In the genomic region with DNA sequence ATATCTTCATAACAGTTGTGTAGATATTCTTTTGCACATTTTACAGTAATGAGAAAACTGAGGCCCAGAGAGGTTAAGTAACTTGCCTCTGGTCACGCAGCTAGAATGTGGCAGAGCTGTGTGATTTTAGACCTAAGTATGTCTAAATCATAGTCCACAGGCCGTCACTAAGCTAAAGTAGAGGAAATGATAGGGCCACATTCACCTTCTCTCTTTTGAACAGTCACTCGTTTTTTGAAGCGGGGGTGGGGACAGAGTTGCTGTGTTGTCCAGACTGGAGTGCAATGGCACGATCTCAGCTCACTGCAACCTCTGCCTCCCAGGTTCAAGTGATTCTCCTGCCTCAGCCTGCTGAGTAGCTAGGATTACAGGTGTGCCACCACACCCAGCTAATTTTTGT, we compare ENCODE assay signal across 10 cellular contexts.
DNase-seq lines count a peak whose midpoint lies in the region; ATAC-seq, FAIRE-seq and TF ChIP-seq lines count a peak whose summit lies in the region.
"Had no signal": no experiment of that assay in that cellular context is flagged by ENCODE, and none has a peak within 500 bp of the region (broad histone marks: within the 10 kb centered on the region; RNA-seq: fewer than 3 reads in every experiment).

No MANE protein-coding gene starts in this region.

- WGBS in A549 (ENCODE audit: missing lambda C conversion rate): 73% methylated on average over 5 of the region's 5 CpGs
- WGBS in GM23248 (ENCODE audit: low coverage in 1 of 2, low lambda C conversion rate in 2 of 2, missing lambda C conversion rate in 2 of 2), 2 experiments: 96 to 98% methylated on average over 5 of the region's 5 CpGs
- WGBS in K562 (ENCODE audit: insufficient coverage, low coverage, missing lambda C conversion rate): 36% methylated on average over 5 of the region's 5 CpGs

- H3K79me2 ChIP-seq in GM23248 (ENCODE audit: insufficient read depth): no peaks in the 10 kb centered on the region
- H3K79me2 ChIP-seq in K562 (ENCODE audit: control insufficient read depth, insufficient read depth, low read length): peaks cover 83% of the 10 kb centered on the region

- intact Hi-C loops in K562 (cut with micrococcal nuclease): no loop called here
- intact Hi-C loops in naive thymus-derived CD4-positive, alpha-beta T cell (cut with micrococcal nuclease): loop anchor here (1.0 to 2.0 kb wide), 4 partner anchors 9 to 68 kb away; a partner anchor contains a TSS

- TF ChIP-seq EP300 in A549 (IDR thresholded peaks at IDR 0.05): no peak
- no peak for TF ChIP-seq EP300 in K562 (IDR thresholded peaks at IDR 0.05; ENCODE audit: low read length)

- DNase-seq in A549 (ENCODE audit: low read depth in 1 of 2, low spot score in 1 of 2): no peak
- DNase-seq in GM23248: no peak
- DNase-seq in K562 (ENCODE audit: extremely low read depth in 1 of 4, low spot score in 3 of 4): peak in 1 of 4 experiments; percentile 35
- no peak for DNase-seq in naive thymus-derived CD4-positive, alpha-beta T cell
- DNase-seq in DMS53 treated with DMSO at 0.1 percent for 48 hours (lab: John Stamatoyannopoulos, UW; ENCODE audit: unreplicated experiment): no peak
- no peak for DNase-seq in WERI-Rb-1
- DNase-seq: SJCRH30 had no signal

- TF ChIP-seq RAD21 in A549 (conservative IDR thresholded peaks at IDR 0.05 in 1 of 2, IDR thresholded peaks at IDR 0.05 in 1 of 2) (no peak), K562 (CRISPR knock-in tag; conservative IDR thresholded peaks at IDR 0.05 in 1 of 2, IDR thresholded peaks at IDR 0.05 in 1 of 2) (no peak)

- H3K4me2 ChIP-seq in A549 (peak overlapping the region; percentile 94), GM23248 (ENCODE audit: unreplicated experiment) (no peak overlapping the region), K562 (ENCODE audit: insufficient read depth, low read length) (no peak overlapping the region; the same call in 1 of the 2 replicates)

- no peaks in the 10 kb centered on the region for H3K27me3 Mint-ChIP-seq in naive thymus-derived CD4-positive, alpha-beta T cell

- peaks cover 64 to 99% (median 92%) of the 10 kb centered on the region in 7 donors for H3K4me1 Mint-ChIP-seq in naive thymus-derived CD4-positive, alpha-beta T cell

- H3K4me1 ChIP-seq in A549 (peaks cover 95% of the 10 kb centered on the region), GM23248 (ENCODE audit: insufficient read depth) (peaks cover 19% of the 10 kb centered on the region), K562 (replicated peaks in 1 of 2; ENCODE audit: control insufficient read depth in 2 of 2, insufficient read depth in 2 of 2, low read length in 2 of 2) (peaks cover 26 to 39% of the 10 kb centered on the region in 2 experiments)
- H3K4me1 ChIP-seq in naive thymus-derived CD4-positive, alpha-beta T cell (ENCODE audit: control insufficient read depth in 2 of 2, insufficient read depth in 2 of 2, low read length in 2 of 2): peaks cover 93 to 97% of the 10 kb centered on the region in 2 donors
- H3K4me1 ChIP-seq: SJCRH30 had no signal

- H2AFZ ChIP-seq in GM23248 (peak overlapping the region; percentile 72), K562 (ENCODE audit: low read depth, low read length) (no peak overlapping the region)

- H3K9me1 ChIP-seq in K562 (ENCODE audit: control insufficient read depth, insufficient read depth, low read length): no peaks in the 10 kb centered on the region

- H3K9me3 ChIP-seq in A549 (no peaks in the 10 kb centered on the region), GM23248 (ENCODE audit: low read depth) (no peaks in the 10 kb centered on the region), K562 (replicated peaks; ENCODE audit: control insufficient read depth, insufficient read depth, low read depth, low read length) (no peaks in the 10 kb centered on the region), WERI-Rb-1 (ENCODE audit: severe bottlenecking) (no peaks in the 10 kb centered on the region)
- no peaks in the 10 kb centered on the region for H3K9me3 ChIP-seq in naive thymus-derived CD4-positive, alpha-beta T cell (ENCODE audit: control insufficient read depth in 2 of 3, low read length in 3 of 3)
- H3K9me3 ChIP-seq: SJCRH30 had no signal

- TF ChIP-seq CTCF in A549 (IDR thresholded peaks at IDR 0.05) (no peak), K562 (IDR thresholded peaks at IDR 0.05 in 2 of 3, conservative IDR thresholded peaks at IDR 0.05 in 1 of 3; ENCODE audit: insufficient read depth in 2 of 3, low read depth in 1 of 3, low read length in 3 of 3) (no peak), WERI-Rb-1 (IDR thresholded peaks at IDR 0.05; ENCODE audit: low read depth, low read length) (no peak)

- H3K4me3 ChIP-seq in A549 (no peak overlapping the region), GM23248 (no peak overlapping the region; the same call in 1 of the 2 replicates), K562 (no peak overlapping the region), WERI-Rb-1 (ENCODE audit: low read depth, low read length) (no peak overlapping the region)
- peak overlapping the region; percentile 23 for H3K4me3 ChIP-seq in naive thymus-derived CD4-positive, alpha-beta T cell (ENCODE audit: low read length)
- H3K4me3 ChIP-seq: GM12878, SJCRH30 had no signal

- POLR2A ChIA-PET in A549 (lab: Yijun Ruan, JAX): interaction anchor here (1.4 to 2.1 kb wide), 2 partner anchors 8 to 69 kb away, joined by 4 to 6 read pairs; no protein-coding TSS in a partner anchor
- POLR2A ChIA-PET in K562 (lab: Yijun Ruan, JAX): interaction anchor here (0.6 to 1.9 kb wide), 5 partner anchors 10 to 223 kb away, joined by 3 to 5 read pairs (median 3); no protein-coding TSS in a partner anchor
- POLR2A ChIA-PET in naive thymus-derived CD4-positive, alpha-beta T cell (lab: Charles Lee): interaction anchor here (0.7 to 35.2 kb wide), 8 partner anchors 3 to 110 kb away, joined by 3 to 900 read pairs (median 4); a partner anchor contains a TSS

- peaks cover 0 to 6% (median 0%) of the 10 kb centered on the region in 11 donors for H3K9me3 Mint-ChIP-seq in naive thymus-derived CD4-positive, alpha-beta T cell

- peak overlapping the region in 9 of 10 donors; percentile 29 to 85 (median 74) for H3K4me3 Mint-ChIP-seq in naive thymus-derived CD4-positive, alpha-beta T cell

- TF ChIP-seq POLR2A in A549 (IDR thresholded peaks at IDR 0.05; ENCODE audit: low read length) (no peak), K562 (conservative IDR thresholded peaks at IDR 0.05) (no peak)

- no peaks in the 10 kb centered on the region for H3K36me3 ChIP-seq in GM23248 (ENCODE audit: low read depth)
- peaks cover 2% of the 10 kb centered on the region; the same call in 1 of the 3 replicates for H3K36me3 ChIP-seq in K562 (ENCODE audit: control insufficient read depth, insufficient read depth, low read length)
- no peaks in the 10 kb centered on the region for H3K36me3 ChIP-seq in naive thymus-derived CD4-positive, alpha-beta T cell (ENCODE audit: control insufficient read depth in 2 of 3, insufficient read depth in 3 of 3, low read length in 3 of 3)
- H3K36me3 ChIP-seq in WERI-Rb-1: no peaks in the 10 kb centered on the region
- H3K36me3 ChIP-seq: SJCRH30 had no signal

- H3K9me2 ChIP-seq in GM23248 (ENCODE audit: insufficient read depth): no peaks in the 10 kb centered on the region

- peaks cover 0 to 39% (median 9%) of the 10 kb centered on the region in 5 donors for H3K36me3 Mint-ChIP-seq in naive thymus-derived CD4-positive, alpha-beta T cell

- H4K20me1 ChIP-seq in GM23248 (ENCODE audit: insufficient read depth): no peaks in the 10 kb centered on the region
- no peaks in the 10 kb centered on the region for H4K20me1 ChIP-seq in K562 (replicated peaks; ENCODE audit: control insufficient read depth, insufficient read depth, low read length)

- H3K27me3 ChIP-seq in GM23248 (replicated peaks; ENCODE audit: insufficient read depth): no peaks in the 10 kb centered on the region
- H3K27me3 ChIP-seq in K562 (ENCODE audit: control insufficient read depth in 2 of 2, insufficient read depth in 2 of 2, low read length in 2 of 2): no peaks in the 10 kb centered on the region
- H3K27me3 ChIP-seq in naive thymus-derived CD4-positive, alpha-beta T cell (ENCODE audit: control insufficient read depth in 2 of 2, insufficient read depth in 2 of 2, low read length in 2 of 2): no peaks in the 10 kb centered on the region
- H3K27me3 ChIP-seq in WERI-Rb-1 (ENCODE audit: insufficient read depth, low read depth, severe bottlenecking): no peaks in the 10 kb centered on the region
- H3K27me3 ChIP-seq: SJCRH30 had no signal

- H3F3A ChIP-seq in GM23248 (ENCODE audit: insufficient read depth): peaks cover 7% of the 10 kb centered on the region; the same call in 1 of the 2 replicates

- no TSS peak for BruUV-seq in K562 (replicated peaks; lab: Mats Ljungman, UMichigan)

- ATAC-seq in A549 (no peak), K562 (peak; percentile 13), HG03565 (IDR thresholded peaks at IDR 0.05; ENCODE audit: unreplicated experiment) (no peak), GM21786 (IDR thresholded peaks at IDR 0.05; ENCODE audit: unreplicated experiment) (no peak)
- no peak for ATAC-seq in naive thymus-derived CD4-positive, alpha-beta T cell

- CTCF ChIA-PET in A549 (lab: Yijun Ruan, JAX) (interaction anchor here (0.8 to 11.7 kb wide), 4 partner anchors 14 to 130 kb away, joined by 3 to 112 read pairs (median 34); a partner anchor contains a TSS), K562 (lab: Yijun Ruan, JAX; ENCODE audit: low intra/inter-chr PET ratio) (no interaction called here)
- CTCF ChIA-PET in naive thymus-derived CD4-positive, alpha-beta T cell (lab: Charles Lee): interaction anchor here (0.6 to 2.2 kb wide), 8 partner anchors 9 to 207 kb away, joined by 3 to 12 read pairs (median 5); a partner anchor contains a TSS

- in situ Hi-C loops in GM23248 (cut with MboI) (no loop called here), K562 (cut with MboI) (no loop called here)

- H3K9ac ChIP-seq in GM23248 (peak overlapping the region; percentile 73), K562 (ENCODE audit: insufficient read depth in 1 of 2, low read depth in 2 of 2, low read length in 2 of 2) (peak overlapping the region in 1 of 2 experiments; percentile 44; a peak in 2 of 4 replicates)

- H3K27ac Mint-ChIP-seq in naive thymus-derived CD4-positive, alpha-beta T cell: peak overlapping the region; percentile 94 to 100 (median 97)

- H3K27ac ChIP-seq in A549: peak overlapping the region; percentile 86 to 92
- H3K27ac ChIP-seq in GM23248: peak overlapping the region; percentile 82
- peak overlapping the region; percentile 51; the same call in 1 of the 3 replicates for H3K27ac ChIP-seq in K562 (ENCODE audit: extremely low read depth, low read depth, low read length)
- H3K27ac ChIP-seq in naive thymus-derived CD4-positive, alpha-beta T cell (ENCODE audit: low read depth, low read length): peak overlapping the region; percentile 76
- no peak overlapping the region for H3K27ac ChIP-seq in WERI-Rb-1
- H3K27ac ChIP-seq: SJCRH30 had no signal

- FAIRE-seq in A549 (lab: Jason Lieb, UNC): no peak
- no peak for FAIRE-seq in K562 (lab: Jason Lieb, UNC)
- FAIRE-seq: GM12878 had no signal

TF ChIP-seq in A549, 52 proteins besides CTCF, POLR2A, EP300 and RAD21 (continues in another document):
- TF ChIP-seq ZNF302 (CRISPR knock-in tag; IDR thresholded peaks at IDR 0.05) (no peak), RFX5 (IDR thresholded peaks at IDR 0.05) (no peak), MAZ (IDR thresholded peaks at IDR 0.05; ENCODE audit: borderline replicate concordance, low read depth, low read length) (no peak)

TF ChIP-seq in K562, 482 proteins besides CTCF, POLR2A, EP300 and RAD21 (continues in another document):
- peak; percentile 82 for TF ChIP-seq RBM25 (IDR thresholded peaks at IDR 0.05; ENCODE audit: low read depth, low read length, severe bottlenecking)
- peak; percentile 57; the same call in 1 of the 2 replicates for TF ChIP-seq ADNP (tag; IDR thresholded peaks at IDR 0.05)
